In genomic region chr18:48897531-48897930, GRCh38 we compare ENCODE assay signal across 14 cellular contexts. TPM values are rescaled to one million over a fixed set of nuclear protein-coding genes. Genes with fewer than 3 reads are reported as not detected.
A peak's percentile ranks its signal among the peaks of the same experiment; 100 is the strongest.
DNase-seq lines count a peak whose midpoint lies in the region; ATAC-seq, FAIRE-seq and TF ChIP-seq lines count a peak whose summit lies in the region.
"Had no signal": no experiment of that assay in that cellular context is flagged by ENCODE, and none has a peak within 500 bp of the region (broad histone marks: within the 10 kb centered on the region; RNA-seq: fewer than 3 reads in every experiment).

No MANE protein-coding gene starts in this region.

- no peak overlapping the region for H3K4me3 Mint-ChIP-seq in activated CD8-positive, alpha-beta T cell treated with anti-CD3 and anti-CD28 coated beads, Interleukin-2, amount 10 ng/mL, durations not matched to agents 7 days and 5 days
- H3K4me3 Mint-ChIP-seq: activated naive CD4-positive, alpha-beta T cell treated with anti-CD3 and anti-CD28 coated beads, Interleukin-2, amount 10 ng/mL, durations not matched to agents 7 days and 5 days; HFFc6 had no signal

- BruUV-seq in K562 (replicated peaks; lab: Mats Ljungman, UMichigan) (no TSS peak), HepG2 (replicated peaks; lab: Mats Ljungman, UMichigan) (no TSS peak)

- no peak overlapping the region for H3K27ac Mint-ChIP-seq in activated CD8-positive, alpha-beta T cell treated with anti-CD3 and anti-CD28 coated beads, Interleukin-2, amount 10 ng/mL, durations not matched to agents 7 days and 5 days
- H3K27ac Mint-ChIP-seq: activated naive CD4-positive, alpha-beta T cell treated with anti-CD3 and anti-CD28 coated beads, Interleukin-2, amount 10 ng/mL, durations not matched to agents 7 days and 5 days had no signal

- peaks cover 34% of the 10 kb centered on the region for H3K4me1 Mint-ChIP-seq in activated CD8-positive, alpha-beta T cell treated with anti-CD3 and anti-CD28 coated beads, Interleukin-2, amount 10 ng/mL, durations not matched to agents 7 days and 5 days (ENCODE audit: low read depth)

- no peaks in the 10 kb centered on the region for H3K27me3 Mint-ChIP-seq in activated CD8-positive, alpha-beta T cell treated with anti-CD3 and anti-CD28 coated beads, Interleukin-2, amount 10 ng/mL, durations not matched to agents 7 days and 5 days (ENCODE audit: low read depth)

- H3K9me3 ChIP-seq in right atrium auricular region = no peaks in the 10 kb centered on the region
- no peaks in the 10 kb centered on the region for H3K9me3 ChIP-seq in K562 (replicated peaks; ENCODE audit: control insufficient read depth, insufficient read depth, low read depth, low read length)
- no peaks in the 10 kb centered on the region for H3K9me3 ChIP-seq in HepG2 (ENCODE audit: low read length)
- H3K9me3 ChIP-seq in vagina = no peaks in the 10 kb centered on the region
- no peaks in the 10 kb centered on the region for H3K9me3 ChIP-seq in transverse colon

- H3K79me2 ChIP-seq in K562 (ENCODE audit: control insufficient read depth, insufficient read depth, low read length) (no peaks in the 10 kb centered on the region), HepG2 (ENCODE audit: insufficient read depth, low read length) (no peaks in the 10 kb centered on the region)

- no peak overlapping the region for H3K4me3 ChIP-seq in right atrium auricular region
- no peak overlapping the region for H3K4me3 ChIP-seq in K562
- 0 out of 6 replicates have a peak overlapping the region, but pooled peaks of 1 of the 3 experiments have one; percentile 61 for H3K4me3 ChIP-seq in HepG2 (replicated peaks in 1 of 3; ENCODE audit: insufficient read depth in 1 of 3, low read depth in 2 of 3, low read length in 3 of 3)
- no peak overlapping the region for H3K4me3 ChIP-seq in vagina
- H3K4me3 ChIP-seq in transverse colon = no peak overlapping the region

- H3K4me1 ChIP-seq in right atrium auricular region (peaks cover 0 to 19% of the 10 kb centered on the region in 2 donors), K562 (replicated peaks in 1 of 2; ENCODE audit: control insufficient read depth in 2 of 2, insufficient read depth in 2 of 2, low read length in 2 of 2) (peaks cover 22 to 34% of the 10 kb centered on the region in 2 experiments), HepG2 (ENCODE audit: insufficient read depth, low read length) (peaks cover 68% of the 10 kb centered on the region), vagina (peaks cover 52% of the 10 kb centered on the region), transverse colon (peaks cover 8 to 25% (median 14%) of the 10 kb centered on the region in 4 donors)

- H3K4me2 ChIP-seq in K562 (ENCODE audit: insufficient read depth, low read length) = no peak overlapping the region
- peak overlapping the region; percentile 80 for H3K4me2 ChIP-seq in HepG2 (ENCODE audit: low read depth, low read length)

- ATAC-seq in Right ventricle myocardium superior (ENCODE audit: poor library complexity) (no peak), K562 (no peak), HepG2 (no peak)
- no peak for ATAC-seq in activated CD8-positive, alpha-beta T cell treated with anti-CD3 and anti-CD28 coated beads, Interleukin-2, amount 10 ng/mL, durations not matched to agents 7 days and 5 days

- TF ChIP-seq POLR2A in K562 (conservative IDR thresholded peaks at IDR 0.05) (no peak), HepG2 (IDR thresholded peaks at IDR 0.05; ENCODE audit: insufficient read depth in 1 of 2, low read depth in 2 of 2, low read length in 2 of 2) (no peak), vagina (IDR thresholded peaks at IDR 0.05) (no peak), transverse colon (IDR thresholded peaks at IDR 0.05) (no peak)

- no peaks in the 10 kb centered on the region for H3K9me1 ChIP-seq in K562 (ENCODE audit: control insufficient read depth, insufficient read depth, low read length)

- intact Hi-C loops in Right ventricle myocardium superior (cut with DNase I) (no loop called here), K562 (cut with micrococcal nuclease) (loop anchor here (2.0 to 10.0 kb wide), 2 partner anchors 35 to 113 kb away; no protein-coding TSS in a partner anchor), HepG2 (cut with micrococcal nuclease; ENCODE audit: unreplicated experiment) (loop anchor here (2.0 to 10.0 kb wide), 4 partner anchors 51 to 277 kb away; no protein-coding TSS in a partner anchor), vagina (cut with DNase I) (loop anchor here (10.0 kb wide), 1 partner anchor 587 kb away; the partner anchor contains the start of gene C18orf32), transverse colon (cut with DNase I; ENCODE audit: low total_unique reads) (no loop called here)

- H3K9ac ChIP-seq in K562 (ENCODE audit: insufficient read depth in 1 of 2, low read depth in 2 of 2, low read length in 2 of 2) = no peak overlapping the region; a peak in 1 of 4 replicates
- peak overlapping the region; percentile 53; the same call in 1 of the 2 replicates for H3K9ac ChIP-seq in HepG2 (ENCODE audit: insufficient read depth, low read depth, low read length)

- 20% methylated on average over 1 of the region's 5 CpGs for WGBS in K562 (ENCODE audit: insufficient coverage, low coverage, missing lambda C conversion rate)
- WGBS in HepG2 (ENCODE audit: low lambda C conversion rate) = 84% methylated on average over 3 of the region's 5 CpGs
- WGBS in transverse colon (ENCODE audit: low coverage in 1 of 2), 2 donors = 60 to 70% methylated on average over 2 to 5 of the region's 5 CpGs

- FAIRE-seq in K562 (lab: Jason Lieb, UNC) = no peak
- no peak for FAIRE-seq in HepG2 (lab: Jason Lieb, UNC)

- peaks cover 5% of the 10 kb centered on the region for H3K9me3 Mint-ChIP-seq in activated CD8-positive, alpha-beta T cell treated with anti-CD3 and anti-CD28 coated beads, Interleukin-2, amount 10 ng/mL, durations not matched to agents 7 days and 5 days (ENCODE audit: insufficient read depth)

- H4K20me1 ChIP-seq in K562 (replicated peaks; ENCODE audit: control insufficient read depth, insufficient read depth, low read length) (0 out of 2 replicates have a peak, but pooled peaks cover 3% of the 10 kb centered on the region), HepG2 (ENCODE audit: insufficient read depth, low read length) (no peaks in the 10 kb centered on the region)

- no peak for DNase-seq in right atrium auricular region (ENCODE audit: low spot score)
- no peak for DNase-seq in Right ventricle myocardium superior
- no peak for DNase-seq in K562 (ENCODE audit: extremely low read depth in 1 of 4, low spot score in 3 of 4)
- no peak for DNase-seq in HepG2 (ENCODE audit: low spot score)
- no peak for DNase-seq in vagina (ENCODE audit: extremely low spot score in 2 of 2)
- no peak for DNase-seq in transverse colon
- DNase-seq in effector CD4-positive, alpha-beta T cell = no peak
- DNase-seq in activated CD8-positive, alpha-beta T cell treated with anti-CD3 and anti-CD28 coated beads, Interleukin-2, amount 10 ng/mL, durations not matched to agents 7 days and 5 days = no peak
- DNase-seq: activated naive CD4-positive, alpha-beta T cell treated with anti-CD3 and anti-CD28 coated beads, Interleukin-2, amount 10 ng/mL, durations not matched to agents 7 days and 5 days; DMS153; HFFc6; NCI-H2171; stimulated activated CD4-positive, alpha-beta T cell treated with anti-CD3 and anti-CD28 coated beads, Interleukin-12 subunit alpha, Interleukin-12 subunit beta, amount 100 ng/mL, for 4 hours had no signal

- TF ChIP-seq EP300 in K562 (IDR thresholded peaks at IDR 0.05; ENCODE audit: low read length) (no peak), HepG2 (IDR thresholded peaks at IDR 0.05; ENCODE audit: low read depth in 2 of 2, low read length in 2 of 2) (no peak), HepG2 (CRISPR knock-in tag; IDR thresholded peaks at IDR 0.05; ENCODE audit: borderline replicate concordance) (no peak), transverse colon (IDR thresholded peaks at IDR 0.05; ENCODE audit: low read depth) (no peak)

- H3K36me3 ChIP-seq in right atrium auricular region (no peaks in the 10 kb centered on the region), K562 (ENCODE audit: control insufficient read depth, insufficient read depth, low read length) (no peaks in the 10 kb centered on the region), HepG2 (replicated peaks in 1 of 2; ENCODE audit: control insufficient read depth in 1 of 2, insufficient read depth in 2 of 2, low read length in 2 of 2) (no peaks in the 10 kb centered on the region), vagina (no peaks in the 10 kb centered on the region), transverse colon (no peaks in the 10 kb centered on the region)

- H3K27me3 ChIP-seq in right atrium auricular region = no peaks in the 10 kb centered on the region
- H3K27me3 ChIP-seq in K562 (ENCODE audit: control insufficient read depth in 2 of 2, insufficient read depth in 2 of 2, low read length in 2 of 2) = no peaks in the 10 kb centered on the region
- no peaks in the 10 kb centered on the region; a peak in 1 of 5 replicates for H3K27me3 ChIP-seq in HepG2 (ENCODE audit: control insufficient read depth in 1 of 2, insufficient read depth in 2 of 2, low read length in 2 of 2)
- no peaks in the 10 kb centered on the region for H3K27me3 ChIP-seq in vagina
- no peaks in the 10 kb centered on the region for H3K27me3 ChIP-seq in transverse colon

- TF ChIP-seq CTCF in right atrium auricular region (IDR thresholded peaks at IDR 0.05) (no peak), K562 (IDR thresholded peaks at IDR 0.05 in 2 of 3, conservative IDR thresholded peaks at IDR 0.05 in 1 of 3; ENCODE audit: insufficient read depth in 2 of 3, low read depth in 1 of 3, low read length in 3 of 3) (no peak), HepG2 (CRISPR knock-in tag; IDR thresholded peaks at IDR 0.05) (no peak), vagina (IDR thresholded peaks at IDR 0.05) (no peak), transverse colon (IDR thresholded peaks at IDR 0.05) (no peak)

- in situ Hi-C loops in K562 (cut with MboI) = no loop called here
- in situ Hi-C loops in HepG2 (cut with HindIII; ENCODE audit: extremely low pct_ligation_motif_present, low pct_unique_long_range_greater_than_20kb) = loop anchor here (5.0 to 10.0 kb wide), 3 partner anchors 50 to 353 kb away; no protein-coding TSS in a partner anchor
- in situ Hi-C loops in transverse colon (cut with MboI; ENCODE audit: low pct_ligation_motif_present in 1 of 4, low pct_unique_long_range_greater_than_20kb in 1 of 4, low sequenced_read_pairs in 3 of 4) = no loop called here

- no peak for TF ChIP-seq RAD21 in K562 (CRISPR knock-in tag; conservative IDR thresholded peaks at IDR 0.05 in 1 of 2, IDR thresholded peaks at IDR 0.05 in 1 of 2)
- no peak for TF ChIP-seq RAD21 in HepG2 (CRISPR knock-in tag; IDR thresholded peaks at IDR 0.05)

- CTCF ChIA-PET in K562 (lab: Yijun Ruan, JAX; ENCODE audit: low intra/inter-chr PET ratio) (no interaction called here), HepG2 (lab: Yijun Ruan, JAX; ENCODE audit: low intra/inter-chr PET ratio, low total read pairs) (interaction anchor here (1.2 to 1.5 kb wide), 2 partner anchors 120 to 221 kb away, joined by 3 to 7 read pairs; no protein-coding TSS in a partner anchor)
- CTCF ChIA-PET in activated CD8-positive, alpha-beta T cell treated with anti-CD3 and anti-CD28 coated beads, Interleukin-2, amount 10 ng/mL, durations not matched to agents 7 days and 5 days (lab: Charles Lee) = no interaction called here

- peak overlapping the region; percentile 92; the same call in 1 of the 2 replicates for H2AFZ ChIP-seq in K562 (ENCODE audit: low read depth, low read length)
- H2AFZ ChIP-seq in HepG2 (ENCODE audit: low read length) = no peak overlapping the region

- H3K36me3 Mint-ChIP-seq in activated CD8-positive, alpha-beta T cell treated with anti-CD3 and anti-CD28 coated beads, Interleukin-2, amount 10 ng/mL, durations not matched to agents 7 days and 5 days (ENCODE audit: low read depth) = no peaks in the 10 kb centered on the region
- H3K36me3 Mint-ChIP-seq: activated naive CD4-positive, alpha-beta T cell treated with anti-CD3 and anti-CD28 coated beads, Interleukin-2, amount 10 ng/mL, durations not matched to agents 7 days and 5 days had no signal

- POLR2A ChIA-PET in K562 (lab: Yijun Ruan, JAX) = interaction anchor here (1.3 kb wide), 1 partner anchor 58 kb away, joined by 4 read pairs; no protein-coding TSS in a partner anchor
- POLR2A ChIA-PET in HepG2 (lab: Yijun Ruan, JAX) = interaction anchor here (1.2 to 1.5 kb wide), 2 partner anchors 33 to 51 kb away, joined by 3 to 4 read pairs; no protein-coding TSS in a partner anchor
- POLR2A ChIA-PET in activated CD8-positive, alpha-beta T cell treated with anti-CD3 and anti-CD28 coated beads, Interleukin-2, amount 10 ng/mL, durations not matched to agents 7 days and 5 days (lab: Charles Lee) = no interaction called here

- peak overlapping the region; percentile 16 to 53 for H3K27ac ChIP-seq in right atrium auricular region
- H3K27ac ChIP-seq in K562 (ENCODE audit: extremely low read depth, low read depth, low read length) = no peak overlapping the region; the same call in 2 of the 3 replicates
- peak overlapping the region; percentile 41 for H3K27ac ChIP-seq in HepG2 (ENCODE audit: extremely low read length, insufficient read depth, low read length)
- H3K27ac ChIP-seq in vagina = peak overlapping the region; percentile 29
- H3K27ac ChIP-seq in transverse colon = peak overlapping the region in 2 of 4 donors; percentile 0 to 37
- H3K27ac ChIP-seq: VCaP had no signal

RNA-seq across cellular contexts. Expression of gene SMAD7, which starts 53.2 kb away (rescaled TPM):
- total RNA-seq in right atrium auricular region (10 to 100 TPM; 55.1 to 98.1 TPM), Right ventricle myocardium superior (14.0 TPM), K562 (2014; rRNA removed) (2.9 and 3.0 TPM in 2 replicates), K562 (2014; rRNA removed; fragmentation: Illumina TruSeq; extraction: Trizol) (1.1 and 1.3 TPM in 2 replicates), K562 (2015; rRNA removed; fragmentation: Illumina TruSeq; extraction: Trizol) (0.90 and 0.94 TPM in 2 replicates), K562 (2021) (2.1 and 2.5 TPM in 2 replicates), HepG2 (2016; rRNA removed; fragmentation: Illumina TruSeq; extraction: Trizol) (18.7 and 24.7 TPM in 2 replicates), vagina (34.1 TPM), transverse colon (100 to 1,000 TPM in 1 of 4 donors, 10 to 100 TPM in 3; 76.0 to 199 (median 77.1) TPM)
- 2.6 and 6.2 TPM in 2 replicates for total RNA-seq in K562 (2011; cell fraction: chromatin; rRNA removed; ENCODE audit: low replicate concordance)
- 3.9 and 7.0 TPM in 2 replicates for total RNA-seq in K562 (2011; cell fraction: nucleolus; rRNA removed)
- 3.3 and 4.1 TPM in 2 replicates for total RNA-seq in K562 (2011; cell fraction: nucleoplasm; rRNA removed)
- polyA plus RNA-seq in K562 (2011; rRNA removed) (1.8 TPM in 2 replicates), K562 (2014; fragmentation: Illumina TruSeq; extraction: Trizol) (1.4 and 1.6 TPM in 2 replicates), K562 (2014; fragmentation: Nextera tagmentation; extraction: Ambion mirVana) (under 1 TPM; 0.13 to 0.23 TPM), K562 (2014; rRNA removed) (1.8 and 2.9 TPM in 2 replicates), HepG2 (2011; rRNA removed) (15.8 and 17.4 TPM in 2 replicates)
- polyA plus RNA-seq in K562 (2011; cell fraction: cytosol; rRNA removed) = 3.3 and 3.7 TPM in 2 replicates
- polyA plus RNA-seq in K562 (2011; cell fraction: nucleus; rRNA removed) = 4.6 and 5.7 TPM in 2 replicates
- 1.7 and 4.1 TPM in 2 replicates for polyA plus RNA-seq in K562 (2012)
- 3.4 and 3.7 TPM in 2 replicates for polyA minus RNA-seq in K562 (2011; rRNA and poly(A)+ RNA removed)
- polyA minus RNA-seq in K562 (2011; cell fraction: cytosol; rRNA and poly(A)+ RNA removed) = 2.0 and 4.6 TPM in 2 replicates
- 3.8 and 4.7 TPM in 2 replicates for polyA minus RNA-seq in K562 (2011; cell fraction: nucleus; rRNA and poly(A)+ RNA removed)
- 3.3 TPM in 2 replicates for total RNA-seq in HepG2 (2016; cell fraction: cytosol; rRNA removed; fragmentation: Illumina TruSeq; extraction: Trizol; ENCODE audit: low read depth)
- 17.7 and 26.0 TPM in 2 replicates for total RNA-seq in HepG2 (2016; cell fraction: insoluble cytoplasmic fraction; rRNA removed; fragmentation: Illumina TruSeq; extraction: Trizol)
- total RNA-seq in HepG2 (2016; cell fraction: membrane; rRNA removed; fragmentation: Illumina TruSeq; extraction: Trizol) = 12.5 and 14.2 TPM in 2 replicates
- 22.7 and 23.8 TPM in 2 replicates for total RNA-seq in HepG2 (2016; cell fraction: nucleus; rRNA removed; fragmentation: Illumina TruSeq; extraction: Trizol)
- polyA plus RNA-seq in HepG2 (2011; cell fraction: cytosol; rRNA removed) = 15.1 and 16.9 TPM in 2 replicates
- 16.5 and 25.6 TPM in 2 replicates for polyA plus RNA-seq in HepG2 (2011; cell fraction: nucleus; rRNA removed)
- polyA plus RNA-seq in HepG2 (2012) = 5.6 and 8.5 TPM in 2 replicates
- polyA plus RNA-seq in HepG2 (2016; cell fraction: cytosol; fragmentation: Illumina TruSeq; extraction: Trizol; ENCODE audit: low read depth) = 1.4 and 2.1 TPM in 2 replicates
- polyA plus RNA-seq in HepG2 (2016; cell fraction: insoluble cytoplasmic fraction; fragmentation: Illumina TruSeq; extraction: Trizol; ENCODE audit: low read depth) = 15.7 and 17.1 TPM in 2 replicates
- polyA plus RNA-seq in HepG2 (2016; cell fraction: membrane; fragmentation: Illumina TruSeq; extraction: Trizol; ENCODE audit: low read depth) = 4.9 TPM in 2 replicates
- polyA plus RNA-seq in HepG2 (2016; cell fraction: nucleus; fragmentation: Illumina TruSeq; extraction: Trizol; ENCODE audit: insufficient read depth, low read depth) = 40.0 and 43.9 TPM in 2 replicates
- 38.7 and 47.8 TPM in 2 replicates for polyA minus RNA-seq in HepG2 (2011; rRNA and poly(A)+ RNA removed; ENCODE audit: low replicate concordance)
- 11.5 and 17.8 TPM in 2 replicates for polyA minus RNA-seq in HepG2 (2011; cell fraction: cytosol; rRNA and poly(A)+ RNA removed)
- 14.8 and 26.3 TPM in 2 replicates for polyA minus RNA-seq in HepG2 (2011; cell fraction: nucleus; rRNA and poly(A)+ RNA removed)
- total RNA-seq in activated CD8-positive, alpha-beta T cell treated with anti-CD3 and anti-CD28 coated beads, Interleukin-2, amount 10 ng/mL, durations not matched to agents 7 days and 5 days = 10 to 100 TPM; 23.8 to 24.1 TPM

Comparison
In these comparisons a context has a peak if more than half of its experiments do, and no peak if none do; other contexts are left out.
1. intact Hi-C loops: an anchor here in K562 (2.0 to 10.0 kb wide), HepG2 (2.0 to 10.0 kb wide) and vagina (10.0 kb wide); none called in Right ventricle myocardium superior and transverse colon.